Comparison of ENCODE assay signal across 17 cellular contexts in the genomic region with DNA sequence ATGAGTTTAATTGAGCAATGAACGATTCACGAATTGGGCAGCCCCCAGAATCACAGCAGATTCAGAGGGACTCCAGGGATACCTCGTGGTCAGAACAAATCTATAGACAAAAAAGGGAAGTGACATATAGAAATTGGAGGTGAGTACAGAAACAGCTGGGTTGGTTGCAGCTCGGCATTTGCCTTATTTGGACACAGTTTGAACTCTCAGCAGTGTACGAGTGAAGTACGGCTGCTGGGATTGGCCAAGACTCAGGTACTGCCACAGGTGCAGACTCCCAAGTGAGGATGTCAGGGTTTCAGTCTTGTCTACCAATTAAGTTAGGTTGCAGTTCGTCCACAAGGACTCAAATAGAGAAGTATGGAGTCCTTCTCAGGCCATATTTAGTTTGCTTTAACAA. TPM values are rescaled to one million over a fixed set of nuclear protein-coding genes. Genes with fewer than 3 reads are reported as not detected.
A peak's percentile ranks its signal among the peaks of the same experiment; 100 is the strongest.
DNase-seq lines count a peak whose midpoint lies in the region; ATAC-seq, FAIRE-seq and TF ChIP-seq lines count a peak whose summit lies in the region.
"Had no signal": no experiment of that assay in that cellular context is flagged by ENCODE, and none has a peak within 500 bp of the region (broad histone marks: within the 10 kb centered on the region; RNA-seq: fewer than 3 reads in every experiment).

No MANE protein-coding gene starts in this region.

- FAIRE-seq in urothelium cell line (lab: Jason Lieb, UNC), result no peak

- peak overlapping the region; percentile 57 for H3K27ac Mint-ChIP-seq in activated CD8-positive, alpha-beta T cell treated with anti-CD3 and anti-CD28 coated beads, Interleukin-2, amount 10 ng/mL, durations not matched to agents 7 days and 5 days
- H3K27ac Mint-ChIP-seq in activated CD8-positive, alpha-beta T cell treated with anti-CD3 and anti-CD28 coated beads for 36 hours, result no peak overlapping the region
- H3K27ac Mint-ChIP-seq: endodermal cell, GM23338 had no signal

- no peaks in the 10 kb centered on the region for H3K79me2 ChIP-seq in SU-DHL-6 (ENCODE audit: insufficient read depth, low read length)

- H3K27me3 Mint-ChIP-seq in activated CD8-positive, alpha-beta T cell treated with anti-CD3 and anti-CD28 coated beads, Interleukin-2, amount 10 ng/mL, durations not matched to agents 7 days and 5 days (ENCODE audit: low read depth), result no peaks in the 10 kb centered on the region
- peaks cover 1% of the 10 kb centered on the region for H3K27me3 Mint-ChIP-seq in activated CD8-positive, alpha-beta T cell treated with anti-CD3 and anti-CD28 coated beads for 36 hours

- H3F3A ChIP-seq in SU-DHL-6 (ENCODE audit: insufficient read depth), result peaks cover 25% of the 10 kb centered on the region

- peaks cover 26 to 73% (median 53%) of the 10 kb centered on the region in 6 donors for H3K4me1 ChIP-seq in spleen

- H4K20me1 ChIP-seq in SU-DHL-6 (ENCODE audit: low read depth, low read length), result no peaks in the 10 kb centered on the region

- H3K4me3 ChIP-seq in HL-60 (replicated peaks; ENCODE audit: insufficient read depth, low read length) (no peak overlapping the region), SU-DHL-6 (ENCODE audit: insufficient read depth, low read length, poor library complexity, severe bottlenecking) (no peak overlapping the region), spleen (peak overlapping the region in 1 of 8 donors; percentile 28)
- H3K4me3 ChIP-seq: GM23338, suprapubic skin had no signal

- no peak for TF ChIP-seq POLR2A in spleen (IDR thresholded peaks at IDR 0.05)

- peaks cover 3% of the 10 kb centered on the region for H3K9me3 Mint-ChIP-seq in activated CD8-positive, alpha-beta T cell treated with anti-CD3 and anti-CD28 coated beads, Interleukin-2, amount 10 ng/mL, durations not matched to agents 7 days and 5 days (ENCODE audit: insufficient read depth)
- H3K9me3 Mint-ChIP-seq in activated CD8-positive, alpha-beta T cell treated with anti-CD3 and anti-CD28 coated beads for 36 hours, result peaks cover 7% of the 10 kb centered on the region
- H3K9me3 Mint-ChIP-seq: endodermal cell had no signal

- H3K4me3 Mint-ChIP-seq in activated CD8-positive, alpha-beta T cell treated with anti-CD3 and anti-CD28 coated beads, Interleukin-2, amount 10 ng/mL, durations not matched to agents 7 days and 5 days, result no peak overlapping the region
- H3K4me3 Mint-ChIP-seq in activated CD8-positive, alpha-beta T cell treated with anti-CD3 and anti-CD28 coated beads for 36 hours, result no peak overlapping the region
- H3K4me3 Mint-ChIP-seq: endodermal cell, GM23338 had no signal

- intact Hi-C loops in activated CD8-positive, alpha-beta T cell treated with anti-CD3 and anti-CD28 coated beads for 36 hours (cut with micrococcal nuclease), result no loop called here
- intact Hi-C loops in spleen (cut with DNase I; ENCODE audit: low total_unique reads), result no loop called here

- POLR2A ChIA-PET in activated CD8-positive, alpha-beta T cell treated with anti-CD3 and anti-CD28 coated beads, Interleukin-2, amount 10 ng/mL, durations not matched to agents 7 days and 5 days (lab: Charles Lee), result no interaction called here
- POLR2A ChIA-PET in activated CD8-positive, alpha-beta T cell treated with anti-CD3 and anti-CD28 coated beads for 36 hours (lab: Charles Lee), result no interaction called here

- H2AFZ ChIP-seq in SU-DHL-6 (ENCODE audit: low read depth, low read length, severe bottlenecking), result peak overlapping the region; percentile 7
- H2AFZ ChIP-seq: GM23338 had no signal

- H3K4me2 ChIP-seq in SU-DHL-6 (ENCODE audit: low read depth, low read length, poor library complexity, severe bottlenecking), result peak overlapping the region; percentile 20
- H3K4me2 ChIP-seq: GM23338 had no signal

- 48 to 65% (median 58%) methylated on average over 7 of the region's 7 CpGs for WGBS in spleen, 5 donors

- H3K27me3 ChIP-seq in HL-60 (ENCODE audit: insufficient read depth, poor library complexity, severe bottlenecking) (no peaks in the 10 kb centered on the region), SU-DHL-6 (ENCODE audit: low read length) (no peaks in the 10 kb centered on the region), spleen (replicated peaks in 1 of 7) (no peaks in the 10 kb centered on the region)
- H3K27me3 ChIP-seq: suprapubic skin had no signal

- no peak for DNase-seq in activated CD8-positive, alpha-beta T cell treated with anti-CD3 and anti-CD28 coated beads, Interleukin-2, amount 10 ng/mL, durations not matched to agents 7 days and 5 days
- no peak for DNase-seq in activated CD8-positive, alpha-beta T cell treated with anti-CD3 and anti-CD28 coated beads for 36 hours
- DNase-seq in HL-60 (ENCODE audit: low read depth in 1 of 2, low spot score in 1 of 2) (peak in 1 of 2 experiments; percentile 60), spleen (peak; percentile 53), NCI-H774 (lab: John Stamatoyannopoulos, UW) (no peak), NCI-H226 (no peak), urothelium cell line (ENCODE audit: low spot score) (no peak)
- DNase-seq: caudate nucleus, DMS153, endodermal cell, NCI-H1436 treated with DMSO at 0.1 percent for 48 hours, NCI-H748 treated with DMSO at 0.1 percent for 48 hours had no signal

- ATAC-seq in activated CD8-positive, alpha-beta T cell treated with anti-CD3 and anti-CD28 coated beads, Interleukin-2, amount 10 ng/mL, durations not matched to agents 7 days and 5 days, result no peak
- no peak for ATAC-seq in activated CD8-positive, alpha-beta T cell treated with anti-CD3 and anti-CD28 coated beads for 36 hours
- ATAC-seq: GM23338 had no signal

- no peak overlapping the region for H3K9ac ChIP-seq in SU-DHL-6 (ENCODE audit: low read length)

- H3K27ac ChIP-seq in HL-60 (replicated peaks), result peak overlapping the region; percentile 59
- peak overlapping the region; percentile 53 for H3K27ac ChIP-seq in SU-DHL-6 (ENCODE audit: low read depth, low read length)
- peak overlapping the region in 7 of 8 donors; percentile 27 to 86 (median 78) for H3K27ac ChIP-seq in spleen
- H3K27ac ChIP-seq: suprapubic skin had no signal

- peaks cover 16% of the 10 kb centered on the region for H3K36me3 Mint-ChIP-seq in activated CD8-positive, alpha-beta T cell treated with anti-CD3 and anti-CD28 coated beads, Interleukin-2, amount 10 ng/mL, durations not matched to agents 7 days and 5 days (ENCODE audit: low read depth)
- peaks cover 5% of the 10 kb centered on the region for H3K36me3 Mint-ChIP-seq in activated CD8-positive, alpha-beta T cell treated with anti-CD3 and anti-CD28 coated beads for 36 hours (ENCODE audit: low read depth)

- H3K36me3 ChIP-seq in SU-DHL-6 (ENCODE audit: low read length), result no peaks in the 10 kb centered on the region
- H3K36me3 ChIP-seq in spleen, result no peaks in the 10 kb centered on the region
- H3K36me3 ChIP-seq: suprapubic skin had no signal

- H3K9me3 ChIP-seq in SU-DHL-6 (ENCODE audit: insufficient read depth, low read length) (no peaks in the 10 kb centered on the region), spleen (no peaks in the 10 kb centered on the region)
- H3K9me3 ChIP-seq: suprapubic skin had no signal

- peaks cover 60% of the 10 kb centered on the region for H3K4me1 Mint-ChIP-seq in activated CD8-positive, alpha-beta T cell treated with anti-CD3 and anti-CD28 coated beads, Interleukin-2, amount 10 ng/mL, durations not matched to agents 7 days and 5 days (ENCODE audit: low read depth)
- peaks cover 43% of the 10 kb centered on the region for H3K4me1 Mint-ChIP-seq in activated CD8-positive, alpha-beta T cell treated with anti-CD3 and anti-CD28 coated beads for 36 hours (ENCODE audit: low read depth)

- H3K9me2 ChIP-seq in SU-DHL-6 (replicated peaks; ENCODE audit: insufficient read depth, low read length), result no peaks in the 10 kb centered on the region

- TF ChIP-seq CTCF in activated CD8-positive, alpha-beta T cell treated with anti-CD3 and anti-CD28 coated beads for 36 hours (IDR thresholded peaks at IDR 0.05), result no peak
- TF ChIP-seq CTCF in HL-60 (IDR thresholded peaks at IDR 0.05; ENCODE audit: insufficient read depth, low read length), result no peak
- no peak for TF ChIP-seq CTCF in SU-DHL-6 (IDR thresholded peaks at IDR 0.05; ENCODE audit: insufficient read depth, low read length, poor library complexity, severe bottlenecking)
- no peak for TF ChIP-seq CTCF in spleen (IDR thresholded peaks at IDR 0.05 in 8 of 11, conservative IDR thresholded peaks at IDR 0.05 in 3 of 11)

- CTCF ChIA-PET in activated CD8-positive, alpha-beta T cell treated with anti-CD3 and anti-CD28 coated beads, Interleukin-2, amount 10 ng/mL, durations not matched to agents 7 days and 5 days (lab: Charles Lee), result interaction anchor here (1.2 kb wide), 1 partner anchor 61 kb away, joined by 3 read pairs; no protein-coding TSS in a partner anchor
- CTCF ChIA-PET in activated CD8-positive, alpha-beta T cell treated with anti-CD3 and anti-CD28 coated beads for 36 hours (lab: Charles Lee), result interaction anchor here (0.8 to 1.7 kb wide), 5 partner anchors 8 to 68 kb away, joined by 3 to 5 read pairs (median 4); no protein-coding TSS in a partner anchor

RNA-seq across cellular contexts. Expression of a gene that starts 28.2 kb away (rescaled TPM):
- total RNA-seq in activated CD8-positive, alpha-beta T cell treated with anti-CD3 and anti-CD28 coated beads, Interleukin-2, amount 10 ng/mL, durations not matched to agents 7 days and 5 days, result not detected
- total RNA-seq in activated CD8-positive, alpha-beta T cell treated with anti-CD3 and anti-CD28 coated beads for 36 hours, result not detected
- not detected for total RNA-seq in spleen
- polyA plus RNA-seq in spleen, result not detected
- total RNA-seq: endodermal cell, GM23338, SK-MEL-5, suprapubic skin had no signal
- polyA plus RNA-seq: AG04450, GM23338 had no signal

RNA-seq across cellular contexts. Expression of a gene that starts 28.3 kb away (rescaled TPM):
- total RNA-seq in activated CD8-positive, alpha-beta T cell treated with anti-CD3 and anti-CD28 coated beads, Interleukin-2, amount 10 ng/mL, durations not matched to agents 7 days and 5 days, result 10 to 100 TPM; 51.2 to 58.0 TPM
- 10 to 100 TPM; 54.2 to 56.5 TPM for total RNA-seq in activated CD8-positive, alpha-beta T cell treated with anti-CD3 and anti-CD28 coated beads for 36 hours
- total RNA-seq in spleen, result 100 to 1,000 TPM in 2 of 7 donors, 10 to 100 TPM in 5; 58.6 to 124 (median 92.2) TPM
- polyA plus RNA-seq in spleen, result 10 to 100 TPM in 2 of 3 donors, 1 to 10 TPM in 1; 10.0 to 24.4 (median 14.7) TPM
